In the genomic region with DNA sequence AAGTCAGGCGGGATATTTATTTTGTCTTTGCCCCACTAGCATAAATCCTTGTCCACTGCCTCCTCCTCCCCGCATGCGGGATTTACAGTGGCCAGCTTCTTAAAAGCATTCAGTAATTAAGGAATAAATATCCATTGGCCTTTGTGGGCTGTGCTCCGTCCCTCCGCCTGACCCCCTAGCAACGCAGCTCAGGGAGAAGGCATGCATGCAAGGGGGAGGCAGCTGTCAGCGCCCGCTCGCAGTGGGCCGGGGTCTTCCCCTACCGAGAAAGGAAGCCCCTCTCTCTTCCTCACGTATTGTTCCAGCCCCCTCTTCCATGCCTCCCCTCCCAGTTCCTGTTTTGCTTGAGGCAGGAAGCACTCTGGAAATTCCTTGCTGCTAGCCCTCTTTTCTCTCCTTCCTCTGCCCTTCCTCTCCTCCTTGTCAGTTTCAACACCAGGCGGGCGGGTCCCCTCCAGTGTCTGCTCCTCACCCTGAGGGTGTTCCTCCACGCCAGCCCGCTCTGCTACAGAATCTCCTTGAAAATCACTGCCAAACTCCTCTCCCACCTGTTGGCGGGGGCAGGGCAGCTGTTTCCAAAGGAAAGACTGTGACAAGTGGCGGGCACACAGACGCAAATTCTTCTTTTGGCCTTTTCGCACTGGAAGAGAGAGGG, we compare ENCODE assay signal across 27 cellular contexts.
DNase-seq lines count a peak whose midpoint lies in the region; TF ChIP-seq lines count a peak whose summit lies in the region.
"Had no signal": no experiment of that assay in that cellular context is flagged by ENCODE, and none has a peak within 500 bp of the region (broad histone marks: within the 10 kb centered on the region; RNA-seq: fewer than 3 reads in every experiment).

No MANE protein-coding gene starts in this region.

- no peak for DNase-seq in NT2/D1 (ENCODE audit: low read depth, low spot score)
- peak; percentile 39 for DNase-seq in endothelial cell (ENCODE audit: low spot score)
- DNase-seq in myocyte (ENCODE audit: low read depth): peak; percentile 35
- peak; percentile 70 for DNase-seq in spleen
- DNase-seq in AG20443 (ENCODE audit: low spot score): no peak
- DNase-seq in kidney tubule cell (ENCODE audit: low spot score): no peak
- DNase-seq in inferior parietal cortex (ENCODE audit: extremely low spot score): no peak
- DNase-seq: activated CD4-positive, alpha-beta T cell treated with anti-CD3 and anti-CD28 coated beads, Interleukin-2, amount 50 U/mL, for 48 hours; activated CD4-positive, CD25-positive, alpha-beta regulatory T cell; activated CD8-positive, alpha-beta memory T cell treated with anti-CD3 and anti-CD28 coated beads, Interleukin-2, amount 50 U/mL, for 48 hours; activated naive CD8-positive, alpha-beta T cell treated with anti-CD3 and anti-CD28 coated beads, Interleukin-2, amount 50 U/mL, for 24 hours; CD4-positive, CD25-positive, alpha-beta regulatory T cell; DMS 273 treated with DMSO at 0.1 percent for 48 hours; foreskin keratinocyte; hippocampal formation; KG1; lower lobe of right lung; MM.1S; NCI-H1417 treated with DMSO at 0.1 percent for 48 hours; NCI-H2171; NCI-H510A treated with DMSO at 0.1 percent for 48 hours; NK-92 treated with Interleukin-12 subunit alpha and Interleukin-12 subunit beta, amount 100 ng/mL, for 24 hours; SHP77 treated with DMSO at 0.1 percent for 48 hours; stimulated activated CD4-positive, alpha-beta T cell treated with anti-CD3 and anti-CD28 coated beads, Interleukin-12 subunit alpha, Interleukin-12 subunit beta, amount 100 ng/mL, for 4 hours; stimulated activated CD4-positive, alpha-beta T cell treated with anti-CD3 and anti-CD28 coated beads, Interleukin-4, amount 100 ng/mL, for 4 hours; stimulated activated naive CD4-positive, alpha-beta T cell treated with Interleukin-2 at 50 U/mL for 16 hours; testis had no signal

- H3K27me3 ChIP-seq in NT2/D1 (ENCODE audit: insufficient read depth, insufficient read length) (no peaks in the 10 kb centered on the region), spleen (replicated peaks in 1 of 7) (no peaks in the 10 kb centered on the region)
- H3K27me3 ChIP-seq: foreskin keratinocyte, testis had no signal

- H3K36me3 ChIP-seq in NT2/D1 (ENCODE audit: insufficient read depth, insufficient read length, low read length) (no peaks in the 10 kb centered on the region), spleen (no peaks in the 10 kb centered on the region)
- H3K36me3 ChIP-seq: lower lobe of right lung had no signal

- H3K27me3 Mint-ChIP-seq in endothelial cell (ENCODE audit: unreplicated experiment): peaks cover 12% of the 10 kb centered on the region

- TF ChIP-seq CTCF in endothelial cell (IDR thresholded peaks at IDR 0.05; ENCODE audit: unreplicated experiment) (no peak), spleen (IDR thresholded peaks at IDR 0.05 in 8 of 11, conservative IDR thresholded peaks at IDR 0.05 in 3 of 11) (no peak)

- H3K4me1 ChIP-seq in NT2/D1 (ENCODE audit: insufficient read depth, insufficient read length): peaks cover 24% of the 10 kb centered on the region
- peaks cover 0 to 34% (median 21%) of the 10 kb centered on the region in 6 donors for H3K4me1 ChIP-seq in spleen
- H3K4me1 ChIP-seq: foreskin keratinocyte, testis had no signal

- no peak for TF ChIP-seq POLR2A in spleen (IDR thresholded peaks at IDR 0.05)

- H3K4me1 Mint-ChIP-seq in endothelial cell (ENCODE audit: unreplicated experiment): peaks cover 54% of the 10 kb centered on the region

- peak overlapping the region; percentile 33 for H3K9ac ChIP-seq in NT2/D1 (ENCODE audit: insufficient read length, low read depth)

- H3K9me3 ChIP-seq in NT2/D1 (ENCODE audit: insufficient read depth, low read length) (no peaks in the 10 kb centered on the region), spleen (no peaks in the 10 kb centered on the region)
- H3K9me3 ChIP-seq: lower lobe of right lung, testis had no signal

- intact Hi-C loops in spleen (cut with DNase I; ENCODE audit: low total_unique reads): no loop called here

- no peaks in the 10 kb centered on the region for H3K9me3 Mint-ChIP-seq in endothelial cell (ENCODE audit: unreplicated experiment)
- H3K9me3 Mint-ChIP-seq: activated naive CD8-positive, alpha-beta T cell treated with anti-CD3 and anti-CD28 coated beads, Interleukin-2, amount 50 U/mL, for 24 hours had no signal

- WGBS in spleen, 5 donors: 22 to 33% (median 25%) methylated on average over 19 to 20 of the region's 20 CpGs

- peaks cover 6% of the 10 kb centered on the region for H3K36me3 Mint-ChIP-seq in endothelial cell (ENCODE audit: low read depth, unreplicated experiment)
- H3K36me3 Mint-ChIP-seq: CD4-positive, CD25-positive, alpha-beta regulatory T cell had no signal

- H3K4me3 Mint-ChIP-seq in endothelial cell (ENCODE audit: unreplicated experiment): peak overlapping the region; percentile 39
- H3K4me3 Mint-ChIP-seq: activated naive CD8-positive, alpha-beta T cell treated with anti-CD3 and anti-CD28 coated beads, Interleukin-2, amount 50 U/mL, for 24 hours; CD4-positive, CD25-positive, alpha-beta regulatory T cell had no signal

- H3K27ac ChIP-seq in spleen: no peak overlapping the region
- H3K27ac ChIP-seq: foreskin keratinocyte, lower lobe of right lung, testis had no signal

- H3K27ac Mint-ChIP-seq in endothelial cell (ENCODE audit: unreplicated experiment): peak overlapping the region; percentile 96
- H3K27ac Mint-ChIP-seq: activated naive CD8-positive, alpha-beta T cell treated with anti-CD3 and anti-CD28 coated beads, Interleukin-2, amount 50 U/mL, for 24 hours; CD4-positive, CD25-positive, alpha-beta regulatory T cell had no signal

- H3K4me3 ChIP-seq in NT2/D1 (ENCODE audit: insufficient read length, low read depth): no peak overlapping the region
- H3K4me3 ChIP-seq in spleen: no peak overlapping the region
- H3K4me3 ChIP-seq: lower lobe of right lung, testis had no signal

Comparison
In these comparisons a context has a peak if more than half of its experiments do, and no peak if none do; other contexts are left out.
1. DNase-seq: peak in endothelial cell (single experiment), myocyte (single experiment) and spleen (single experiment); none in NT2/D1 (single experiment), AG20443 (single experiment), kidney tubule cell (single experiment) and inferior parietal cortex (single experiment).